1 cellular context compared by ENCODE assay signal in genomic region chr13:112069063-112069726, GRCh38.
TF ChIP-seq lines count a peak whose summit lies in the region.

No MANE protein-coding gene starts in this region.

TF ChIP-seq in H1, 55 proteins besides CTCF, POLR2A, EP300 and RAD21 (continued from another document):
- peak; percentile 97 for TF ChIP-seq RNF2 (IDR thresholded peaks at IDR 0.05; ENCODE audit: borderline replicate concordance, low read depth, low read length, missing control alignments, poor library complexity, severe bottlenecking)
- no peak for TF ChIP-seq SRF (IDR thresholded peaks at IDR 0.05; ENCODE audit: low read depth, low read length)
- TF ChIP-seq TAF1 (IDR thresholded peaks at IDR 0.05; ENCODE audit: low read depth, low read length), result no peak
- TF ChIP-seq RFX5 (IDR thresholded peaks at IDR 0.05; ENCODE audit: borderline replicate concordance, low read depth, low read length), result no peak
- peak; percentile 99 for TF ChIP-seq EZH2 (IDR thresholded peaks at IDR 0.05; ENCODE audit: low read depth, low read length, severe bottlenecking)
- TF ChIP-seq GTF2F1 (IDR thresholded peaks at IDR 0.05; ENCODE audit: borderline replicate concordance, low read depth, low read length), result no peak
- TF ChIP-seq HDAC2 (IDR thresholded peaks at IDR 0.05; ENCODE audit: borderline replicate concordance in 1 of 2, low read depth in 2 of 2, low read length in 2 of 2), result no peak
- no peak for TF ChIP-seq SIX5 (IDR thresholded peaks at IDR 0.05; ENCODE audit: low read depth, low read length)
- no peak for TF ChIP-seq BRCA1 (IDR thresholded peaks at IDR 0.05; ENCODE audit: low read depth, low read length)
- TF ChIP-seq POLR2AphosphoS5 (IDR thresholded peaks at IDR 0.05; ENCODE audit: low read depth, low read length), result no peak
- TF ChIP-seq SUZ12 (IDR thresholded peaks at IDR 0.05; ENCODE audit: low read length), result peak; percentile 96
- no peak for TF ChIP-seq E2F6 (IDR thresholded peaks at IDR 0.05)
- TF ChIP-seq CREB1 (IDR thresholded peaks at IDR 0.05), result 0 out of 2 replicates have a peak, but pooled peaks have one; percentile 11
- no peak for TF ChIP-seq NANOG (IDR thresholded peaks at IDR 0.05; ENCODE audit: insufficient read depth, low read depth, low read length, poor library complexity, severe bottlenecking)
- no peak for TF ChIP-seq SP1 (IDR thresholded peaks at IDR 0.05; ENCODE audit: low read depth, low read length)
- no peak for TF ChIP-seq MAFK (IDR thresholded peaks at IDR 0.05; ENCODE audit: low read depth, low read length)
- no peak for TF ChIP-seq CHD7 (IDR thresholded peaks at IDR 0.05; ENCODE audit: insufficient replicate concordance, low read length)
- no peak for TF ChIP-seq TBP (IDR thresholded peaks at IDR 0.05; ENCODE audit: low read depth, low read length)
- TF ChIP-seq GABPA (IDR thresholded peaks at IDR 0.05; ENCODE audit: borderline replicate concordance, insufficient read depth, low read length), result no peak
- TF ChIP-seq RBBP5 (IDR thresholded peaks at IDR 0.05; ENCODE audit: borderline replicate concordance, low read depth, low read length), result no peak
- TF ChIP-seq ATF2 (IDR thresholded peaks at IDR 0.05; ENCODE audit: low read length), result no peak
- TF ChIP-seq JUND (IDR thresholded peaks at IDR 0.05; ENCODE audit: low read length), result no peak
- TF ChIP-seq JUN (IDR thresholded peaks at IDR 0.05; ENCODE audit: low read depth, low read length), result no peak
- no peak for TF ChIP-seq SP4 (IDR thresholded peaks at IDR 0.05; ENCODE audit: low read length)
- TF ChIP-seq PHF8 (conservative IDR thresholded peaks at IDR 0.05; ENCODE audit: low read depth, low read length), result no peak
- TF ChIP-seq MAX (IDR thresholded peaks at IDR 0.05), result no peak
